21 cellular contexts compared by ENCODE assay signal in the genomic region with DNA sequence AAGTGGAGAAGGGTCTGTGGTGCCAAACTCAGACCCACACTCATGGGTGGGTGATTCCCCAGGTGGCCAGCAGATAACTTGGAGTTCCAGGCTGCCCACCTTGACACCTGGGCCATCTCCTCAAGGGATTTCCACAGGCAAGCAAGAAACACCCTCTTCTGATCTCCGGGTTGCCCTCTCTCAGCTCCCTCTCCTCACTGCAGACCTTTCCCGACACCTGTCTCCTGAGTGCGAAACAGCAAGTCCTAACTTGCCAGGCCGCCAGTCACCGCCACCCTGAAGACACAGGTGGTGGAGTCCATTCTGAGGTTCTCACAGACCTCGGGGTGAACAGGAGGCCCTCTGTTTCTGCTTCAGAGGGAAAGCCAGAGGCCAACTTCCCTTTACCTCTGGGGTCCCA. TPM values are rescaled to one million over a fixed set of nuclear protein-coding genes. Genes with fewer than 3 reads are reported as not detected.
A peak's percentile ranks its signal among the peaks of the same experiment; 100 is the strongest.
DNase-seq lines count a peak whose midpoint lies in the region; ATAC-seq, FAIRE-seq and TF ChIP-seq lines count a peak whose summit lies in the region.
"Had no signal": no experiment of that assay in that cellular context is flagged by ENCODE, and none has a peak within 500 bp of the region (broad histone marks: within the 10 kb centered on the region; RNA-seq: fewer than 3 reads in every experiment).

No MANE protein-coding gene starts in this region.

- no peaks in the 10 kb centered on the region for H3K36me3 ChIP-seq in esophagus muscularis mucosa
- H3K36me3 ChIP-seq in pancreas: no peaks in the 10 kb centered on the region
- H3K36me3 ChIP-seq: BE2C, SJCRH30 had no signal

- H3K36me3 Mint-ChIP-seq in osteocyte (ENCODE audit: unreplicated experiment): peaks cover 19% of the 10 kb centered on the region
- H3K36me3 Mint-ChIP-seq: CD8-positive, alpha-beta T cell had no signal

- H3K27ac Mint-ChIP-seq in osteocyte (ENCODE audit: unreplicated experiment): peak overlapping the region; percentile 1
- H3K27ac Mint-ChIP-seq: CD8-positive, alpha-beta T cell had no signal

- H3K4me3 ChIP-seq in esophagus muscularis mucosa: no peak overlapping the region
- no peak overlapping the region for H3K4me3 ChIP-seq in pancreas
- H3K4me3 ChIP-seq: GM12878, SJCRH30 had no signal

- 90% methylated on average over 6 of the region's 6 CpGs for WGBS in esophagus muscularis mucosa
- 82 to 85% methylated on average over 6 of the region's 6 CpGs for WGBS in pancreas, 2 donors

- H3K27me3 Mint-ChIP-seq in osteocyte (ENCODE audit: unreplicated experiment): no peaks in the 10 kb centered on the region

- H3K27me3 ChIP-seq in esophagus muscularis mucosa (no peaks in the 10 kb centered on the region), pancreas (no peaks in the 10 kb centered on the region)
- H3K27me3 ChIP-seq: BE2C, SJCRH30 had no signal

- TF ChIP-seq EP300 in esophagus muscularis mucosa (IDR thresholded peaks at IDR 0.05): no peak

- FAIRE-seq in GM12891 (lab: Jason Lieb, UNC): no peak
- no peak for FAIRE-seq in pancreas (lab: Jason Lieb, UNC)
- FAIRE-seq: GM12878, GM18507, H54 had no signal

- H3K9me3 Mint-ChIP-seq in osteocyte (ENCODE audit: unreplicated experiment): peaks cover 12% of the 10 kb centered on the region

- peaks cover 11 to 35% (median 28%) of the 10 kb centered on the region in 4 donors for H3K4me1 ChIP-seq in esophagus muscularis mucosa
- H3K4me1 ChIP-seq in pancreas: no peaks in the 10 kb centered on the region
- H3K4me1 ChIP-seq: BE2C had no signal

- TF ChIP-seq POLR2A in esophagus muscularis mucosa (IDR thresholded peaks at IDR 0.05; ENCODE audit: low read depth) (no peak), GM12891 (IDR thresholded peaks at IDR 0.05; ENCODE audit: low read depth, low read length) (no peak)

- H3K4me1 Mint-ChIP-seq in osteocyte (ENCODE audit: unreplicated experiment): peaks cover 38% of the 10 kb centered on the region

- no peaks in the 10 kb centered on the region for H3K9me3 ChIP-seq in esophagus muscularis mucosa
- no peaks in the 10 kb centered on the region for H3K9me3 ChIP-seq in pancreas
- H3K9me3 ChIP-seq: BE2C, SJCRH30 had no signal

- ATAC-seq in GM19455 (IDR thresholded peaks at IDR 0.05; ENCODE audit: unreplicated experiment): no peak
- ATAC-seq in pancreas: no peak
- ATAC-seq: CD8-positive, alpha-beta T cell; GM12878 had no signal

- DNase-seq in DMS53 (lab: John Stamatoyannopoulos, UW) (peak; percentile 59), DMS53 treated with DMSO at 0.1 percent for 48 hours (lab: John Stamatoyannopoulos, UW; ENCODE audit: unreplicated experiment) (no peak), NCI-H510A treated with DMSO at 0.1 percent for 48 hours (lab: John Stamatoyannopoulos, UW) (peak; percentile 42), esophagus muscularis mucosa (ENCODE audit: extremely low spot score) (peak; percentile 78), osteocyte (ENCODE audit: extremely low spot score, unreplicated experiment) (no peak), GM12891 (ENCODE audit: insufficient read length, low spot score) (no peak), pancreas (no peak)
- DNase-seq: 8988T; BE2C; CD8-positive, alpha-beta T cell; GDM1; NCI-H1105 treated with DMSO at 0.1 percent for 48 hours; NCI-H187 treated with DMSO at 0.1 percent for 48 hours; NCI-H2171 treated with DMSO at 0.1 percent for 48 hours; NCI-H774; SJCRH30 had no signal

- intact Hi-C loops in esophagus muscularis mucosa (cut with DNase I): no loop called here
- intact Hi-C loops in pancreas (cut with DNase I): no loop called here

- H3K4me3 Mint-ChIP-seq in osteocyte (ENCODE audit: unreplicated experiment): no peak overlapping the region
- H3K4me3 Mint-ChIP-seq: CD8-positive, alpha-beta T cell had no signal

- no peak overlapping the region for H3K27ac ChIP-seq in esophagus muscularis mucosa (replicated peaks in 1 of 4)
- no peak overlapping the region for H3K27ac ChIP-seq in pancreas
- H3K27ac ChIP-seq: HL-60, SJCRH30 had no signal

- TF ChIP-seq CTCF in esophagus muscularis mucosa (IDR thresholded peaks at IDR 0.05): no peak
- no peak for TF ChIP-seq CTCF in osteocyte (IDR thresholded peaks at IDR 0.05)
- no peak for TF ChIP-seq CTCF in pancreas (IDR thresholded peaks at IDR 0.05)

TF ChIP-seq in GM12891, 5 proteins besides CTCF, POLR2A, EP300 and RAD21:
- TF ChIP-seq SPI1 (IDR thresholded peaks at IDR 0.05; ENCODE audit: low read depth, low read length) (no peak), POU2F2 (IDR thresholded peaks at IDR 0.05; ENCODE audit: low read depth, low read length) (no peak), POLR2AphosphoS5 (IDR thresholded peaks at IDR 0.05; ENCODE audit: low read depth, low read length) (no peak), PAX5 (IDR thresholded peaks at IDR 0.05; ENCODE audit: insufficient read depth, low read length, severe bottlenecking) (no peak), TAF1 (IDR thresholded peaks at IDR 0.05; ENCODE audit: low read depth, low read length) (no peak)

RNA-seq across cellular contexts. Expression of a gene that starts 16.6 kb away (rescaled TPM):
- total RNA-seq in esophagus muscularis mucosa (10 to 100 TPM; 29.1 to 67.0 (median 49.3) TPM), osteocyte (39.8 and 42.5 TPM in 2 replicates), pancreas (1 to 10 TPM; 2.0 to 8.9 (median 4.3) TPM)
- polyA plus RNA-seq in GM12891 (2012; ENCODE audit: low read depth, missing spikeins): 1.4 TPM
- 1 to 10 TPM; 4.7 to 5.5 TPM for polyA plus RNA-seq in pancreas
- total RNA-seq: CD8-positive, alpha-beta T cell had no signal

Comparison
In these comparisons a context has a peak if more than half of its experiments do, and no peak if none do; other contexts are left out.
1. DNase-seq: peak in DMS53 (single experiment), NCI-H510A treated with DMSO at 0.1 percent for 48 hours (single experiment) and esophagus muscularis mucosa (single experiment); none in DMS53 treated with DMSO at 0.1 percent for 48 hours (single experiment), osteocyte (single experiment), GM12891 (single experiment) and pancreas (0 of 6).